8 cellular contexts compared by ENCODE assay signal in the genomic region with DNA sequence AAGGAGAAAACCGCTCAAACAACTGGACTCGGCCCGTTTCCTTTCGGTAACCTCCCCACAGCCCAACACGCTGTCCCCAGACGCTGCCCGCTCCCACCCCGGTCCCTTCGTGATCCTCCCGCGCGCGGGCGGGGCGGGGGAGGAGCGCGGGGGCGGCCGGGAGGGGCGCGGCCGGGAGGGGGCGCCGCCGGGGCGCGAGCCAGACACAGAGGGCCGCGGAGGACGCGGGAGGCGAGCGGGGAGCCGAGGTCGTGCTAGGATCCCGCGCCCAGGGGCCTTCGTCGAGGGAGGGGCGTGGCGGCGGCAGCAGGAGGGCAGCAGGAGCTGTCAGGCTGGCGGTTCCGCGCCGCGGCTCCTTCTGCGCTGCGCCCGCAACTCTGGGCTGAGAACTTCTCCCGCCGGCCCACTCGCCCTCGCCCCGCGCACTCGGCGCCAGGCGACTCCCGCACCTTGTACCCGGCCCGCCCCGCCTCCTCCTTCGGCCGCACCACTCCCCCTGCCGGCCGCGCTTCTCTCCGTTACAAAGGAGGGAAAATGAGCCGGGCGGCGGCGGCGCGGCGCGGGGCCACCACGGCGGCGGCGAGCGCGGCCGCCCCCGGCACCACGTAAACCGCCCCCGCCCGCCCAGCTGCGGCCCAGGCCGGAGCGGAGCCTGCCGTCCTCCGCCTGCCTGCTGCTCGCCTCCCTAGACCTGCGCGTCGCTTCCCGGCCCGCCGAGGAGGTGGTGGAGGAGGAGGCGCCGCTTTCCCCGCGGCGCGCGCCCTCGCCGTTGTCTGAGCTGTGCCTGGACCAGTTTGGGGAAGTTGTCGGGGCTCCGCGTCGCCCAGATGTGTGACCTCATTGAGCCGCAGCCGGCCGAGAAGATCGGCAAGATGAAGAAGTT. TPM values are rescaled to one million over a fixed set of nuclear protein-coding genes. Genes with fewer than 3 reads are reported as not detected.
DNase-seq lines count a peak whose midpoint lies in the region; ATAC-seq and TF ChIP-seq lines count a peak whose summit lies in the region.

Gene CDK14, plus strand, starts transcription at position 521 of the 883 bp plus-strand sequence. Its CDS starts 307 bp downstream, at position 828.

- H3K27me3 ChIP-seq in HL-60 (ENCODE audit: insufficient read depth, poor library complexity, severe bottlenecking) (no peaks in the 10 kb centered on the region), heart left ventricle (no peaks in the 10 kb centered on the region), ovary (no peaks in the 10 kb centered on the region)

- DNase-seq in ELF-1 (ENCODE audit: low read depth, low spot score) (peak; percentile 67), HL-60 (ENCODE audit: low read depth in 1 of 2, low spot score in 1 of 2) (peak; percentile 59 to 94), OCI-LY7 (ENCODE audit: low spot score) (peak; percentile 61), heart left ventricle (peak; percentile 78 to 90 (median 85)), ovary (peak; percentile 81 to 90 (median 87)), cerebellar nuclear complex (lab: John Stamatoyannopoulos, UW) (no peak)
- peak; percentile 66 for DNase-seq in activated naive CD8-positive, alpha-beta T cell treated with anti-CD3 and anti-CD28 coated beads, Interleukin-2, amount 10 ng/mL, durations not matched to agents 7 days and 5 days

- peaks cover 9% of the 10 kb centered on the region for H3K4me1 Mint-ChIP-seq in activated naive CD8-positive, alpha-beta T cell treated with anti-CD3 and anti-CD28 coated beads, Interleukin-2, amount 10 ng/mL, durations not matched to agents 7 days and 5 days

- CTCF ChIA-PET in OCI-LY7 (lab: Charles Lee; ENCODE audit: unreplicated experiment) = no interaction called here

- no peak within 1 kb of the TSS for H3K27ac Mint-ChIP-seq in activated naive CD8-positive, alpha-beta T cell treated with anti-CD3 and anti-CD28 coated beads, Interleukin-2, amount 10 ng/mL, durations not matched to agents 7 days and 5 days

- H3K4me1 ChIP-seq in OCI-LY7 (ENCODE audit: insufficient read depth, low read length, poor library complexity, severe bottlenecking) (peaks cover 3% of the 10 kb centered on the region), heart left ventricle (peaks cover 0 to 37% (median 15%) of the 10 kb centered on the region in 12 donors), ovary (ENCODE audit: insufficient read depth) (peaks cover 3% of the 10 kb centered on the region)

- intact Hi-C loops in OCI-LY7 (cut with micrococcal nuclease; ENCODE audit: unreplicated experiment) = loop anchor here (5.0 to 10.0 kb wide), 3 partner anchors 111 to 436 kb away; no protein-coding TSS in a partner anchor
- intact Hi-C loops in heart left ventricle (cut with DNase I) = loop anchor here in 2 of 10 donors (2.0 to 5.0 kb wide), 2 partner anchors 29 to 44 kb away; no protein-coding TSS in a partner anchor
- intact Hi-C loops in ovary (cut with DNase I) = loop anchor here in 1 of 4 donors (10.0 kb wide), 1 partner anchor 109 kb away; no protein-coding TSS in a partner anchor

- ATAC-seq in GM21367 (IDR thresholded peaks at IDR 0.05; ENCODE audit: unreplicated experiment) (peak; percentile 36), heart left ventricle (peak; percentile 35 to 84 (median 68))
- peak; percentile 77 for ATAC-seq in activated naive CD8-positive, alpha-beta T cell treated with anti-CD3 and anti-CD28 coated beads, Interleukin-2, amount 10 ng/mL, durations not matched to agents 7 days and 5 days (ENCODE audit: low read depth)

- no TSS peak for BruUV-seq in OCI-LY7 (replicated peaks; lab: Mats Ljungman, UMichigan)

- no peaks in the 10 kb centered on the region for H3K9me3 Mint-ChIP-seq in activated naive CD8-positive, alpha-beta T cell treated with anti-CD3 and anti-CD28 coated beads, Interleukin-2, amount 10 ng/mL, durations not matched to agents 7 days and 5 days

- H4K20me1 ChIP-seq in OCI-LY7 (ENCODE audit: insufficient read depth, low read length) = no peaks in the 10 kb centered on the region

- H3K36me3 Mint-ChIP-seq in activated naive CD8-positive, alpha-beta T cell treated with anti-CD3 and anti-CD28 coated beads, Interleukin-2, amount 10 ng/mL, durations not matched to agents 7 days and 5 days = no peaks in the 10 kb centered on the region

- H2AFZ ChIP-seq in OCI-LY7 (ENCODE audit: low read length) = peak within 1 kb of the TSS; percentile 79; the same call in 1 of the 2 replicates

- H3K27ac ChIP-seq in HL-60 (replicated peaks) (peak within 1 kb of the TSS; percentile 85), OCI-LY7 (ENCODE audit: low read depth, low read length, poor library complexity, severe bottlenecking) (no peak within 1 kb of the TSS), heart left ventricle (peak within 1 kb of the TSS; percentile 80 to 88 (median 84)), ovary (peak within 1 kb of the TSS; percentile 69 to 96)

- TF ChIP-seq CTCF in HL-60 (IDR thresholded peaks at IDR 0.05; ENCODE audit: insufficient read depth, low read length) = no peak
- peak; percentile 52 for TF ChIP-seq CTCF in OCI-LY7 (conservative IDR thresholded peaks at IDR 0.05; ENCODE audit: low read length)
- TF ChIP-seq CTCF in heart left ventricle (IDR thresholded peaks at IDR 0.05) = peak; percentile 24 to 60 (median 49)
- peak; percentile 25 to 69 (median 69) for TF ChIP-seq CTCF in ovary (IDR thresholded peaks at IDR 0.05)

- no peak for TF ChIP-seq POLR2A in heart left ventricle (IDR thresholded peaks at IDR 0.05)
- TF ChIP-seq POLR2A in ovary (IDR thresholded peaks at IDR 0.05) = peak; percentile 15

- H3K27me3 Mint-ChIP-seq in activated naive CD8-positive, alpha-beta T cell treated with anti-CD3 and anti-CD28 coated beads, Interleukin-2, amount 10 ng/mL, durations not matched to agents 7 days and 5 days = peaks cover 51% of the 10 kb centered on the region

- no peaks in the 10 kb centered on the region for H3K9me2 ChIP-seq in OCI-LY7 (ENCODE audit: insufficient read depth, low read length)

- H3K4me2 ChIP-seq in OCI-LY7 (ENCODE audit: low read length) = peak within 1 kb of the TSS; percentile 82

- no peaks in the 10 kb centered on the region for H3K79me2 ChIP-seq in OCI-LY7 (ENCODE audit: insufficient read depth, low read depth, low read length)

- no peaks in the 10 kb centered on the region for H3K9me3 ChIP-seq in OCI-LY7 (ENCODE audit: low read length)
- H3K9me3 ChIP-seq in heart left ventricle = no peaks in the 10 kb centered on the region
- H3K9me3 ChIP-seq in ovary = no peaks in the 10 kb centered on the region

- H3K4me3 ChIP-seq in HL-60 (replicated peaks; ENCODE audit: insufficient read depth, low read length) (peak within 1 kb of the TSS; percentile 86), OCI-LY7 (ENCODE audit: low read depth, low read length, poor library complexity, severe bottlenecking) (peak within 1 kb of the TSS; percentile 71), heart left ventricle (peak within 1 kb of the TSS; percentile 73 to 93 (median 85)), ovary (peak within 1 kb of the TSS; percentile 92)

- H3K36me3 ChIP-seq in OCI-LY7 (ENCODE audit: insufficient read depth, low read length) (no peaks in the 10 kb centered on the region), heart left ventricle (no peaks in the 10 kb centered on the region), ovary (no peaks in the 10 kb centered on the region)

- 0 to 1% (median 1%) methylated on average over 46 to 118 of the region's 118 CpGs for WGBS in heart left ventricle, 4 donors
- 0 to 1% (median 1%) methylated on average over 85 to 118 of the region's 118 CpGs for WGBS in ovary, 3 donors

- POLR2A ChIA-PET in OCI-LY7 (lab: Charles Lee) = interaction anchor here (0.6 to 1.2 kb wide), 2 partner anchors 19 to 1272 kb away, joined by 3 to 4 read pairs; no protein-coding TSS in a partner anchor
- POLR2A ChIA-PET in activated naive CD8-positive, alpha-beta T cell treated with anti-CD3 and anti-CD28 coated beads, Interleukin-2, amount 10 ng/mL, durations not matched to agents 7 days and 5 days (lab: Charles Lee) = no interaction called here

- H3K4me3 Mint-ChIP-seq in activated naive CD8-positive, alpha-beta T cell treated with anti-CD3 and anti-CD28 coated beads, Interleukin-2, amount 10 ng/mL, durations not matched to agents 7 days and 5 days = peak within 1 kb of the TSS; percentile 76

- no peak for TF ChIP-seq EP300 in ovary (IDR thresholded peaks at IDR 0.05)

RNA-seq across cellular contexts. Expression of gene CDK14, which starts in this region (rescaled TPM):
- 90.7 and 112 TPM in 2 replicates for total RNA-seq in OCI-LY7 (2014; rRNA removed; shearing (Covaris generic))
- total RNA-seq in OCI-LY7 (2022) = 107 and 111 TPM in 2 replicates
- 1 to 10 TPM in 1 of 2 experiments, under 1 TPM in 1; 0.94 to 1.2 TPM for total RNA-seq in activated naive CD8-positive, alpha-beta T cell treated with anti-CD3 and anti-CD28 coated beads, Interleukin-2, amount 10 ng/mL, durations not matched to agents 7 days and 5 days
- 10 to 100 TPM; 12.2 to 37.7 (median 26.3) TPM for total RNA-seq in heart left ventricle
- 10 to 100 TPM in 1 of 2 donors, 1 to 10 TPM in 1; 2.9 to 13.9 TPM for polyA plus RNA-seq in heart left ventricle
- total RNA-seq in ovary = 10 to 100 TPM; 27.9 to 54.1 (median 47.0) TPM
- polyA plus RNA-seq in ovary = 10 to 100 TPM; 12.6 to 21.7 TPM

Comparison
In these comparisons a context has a peak if more than half of its experiments do, and no peak if none do; other contexts are left out.
1. RNA of gene CDK14 (total RNA-seq): 90.7 to 112 TPM in OCI-LY7, 27.9 to 54.1 TPM in ovary and 12.2 to 37.7 TPM in heart left ventricle; 0.94 to 1.2 TPM in activated naive CD8-positive, alpha-beta T cell treated with anti-CD3 and anti-CD28 coated beads, Interleukin-2, amount 10 ng/mL, durations not matched to agents 7 days and 5 days; every median in the first group is over 4 times any median in the second.
2. DNase-seq: peak in ELF-1 (single experiment), HL-60 (2 of 2), OCI-LY7 (single experiment), activated naive CD8-positive, alpha-beta T cell treated with anti-CD3 and anti-CD28 coated beads, Interleukin-2, amount 10 ng/mL, durations not matched to agents 7 days and 5 days (single experiment), heart left ventricle (5 of 5) and ovary (5 of 5); none in cerebellar nuclear complex (0 of 2).
3. Peak in every context shown above with its lines, with median percentiles within 50 percentile points of each other: ATAC-seq and H3K4me3 ChIP-seq.